8 cellular contexts compared by ENCODE assay signal in genomic region chr10:119079572-119080520, GRCh38. TPM values are rescaled to one million over a fixed set of nuclear protein-coding genes. Genes with fewer than 3 reads are reported as not detected.
A peak's percentile ranks its signal among the peaks of the same experiment; 100 is the strongest.
DNase-seq lines count a peak whose midpoint lies in the region; ATAC-seq lines count a peak whose summit lies in the region.

No MANE protein-coding gene starts in this region.

- H3K9ac ChIP-seq in endocrine pancreas (ENCODE audit: control insufficient read depth, insufficient read depth, low read length), result peak overlapping the region; percentile 99

- H3K36me3 ChIP-seq in endocrine pancreas (ENCODE audit: control insufficient read depth, insufficient read depth, low read length) (no peaks in the 10 kb centered on the region), mesodermal cell (ENCODE audit: control insufficient read depth, insufficient read depth, low read length) (peaks cover 33% of the 10 kb centered on the region)

- H3K9me3 ChIP-seq in endocrine pancreas (ENCODE audit: control insufficient read depth, low read length), result no peaks in the 10 kb centered on the region
- no peaks in the 10 kb centered on the region for H3K9me3 ChIP-seq in mesodermal cell (ENCODE audit: control insufficient read depth, low read length)

- H3K27me3 ChIP-seq in endocrine pancreas (ENCODE audit: control insufficient read depth, insufficient read depth, low read length), result no peaks in the 10 kb centered on the region

- H3K4me1 ChIP-seq in endocrine pancreas (ENCODE audit: control insufficient read depth, insufficient read depth, low read length), result peaks cover 11% of the 10 kb centered on the region
- H3K4me1 ChIP-seq in mesodermal cell (ENCODE audit: control insufficient read depth, insufficient read depth, low read length, poor library complexity, severe bottlenecking), result no peaks in the 10 kb centered on the region

- WGBS in mesodermal cell (ENCODE audit: insufficient coverage in 2 of 2), 2 experiments, result 1% methylated on average over 35 to 41 of the region's 49 CpGs

- H3K4me3 ChIP-seq in endocrine pancreas (ENCODE audit: control insufficient read depth, insufficient read depth, low read length), result peak overlapping the region; percentile 94
- peak overlapping the region; percentile 97 for H3K4me3 ChIP-seq in mesodermal cell (ENCODE audit: extremely low read depth, insufficient read depth, low read length, poor library complexity, severe bottlenecking)

- peak; percentile 53 for DNase-seq in NK-92 treated with Interleukin-12 subunit alpha and Interleukin-12 subunit beta, amount 100 ng/mL, for 24 hours (lab: John Stamatoyannopoulos, UW)
- DNase-seq in NK-92 (lab: John Stamatoyannopoulos, UW; ENCODE audit: unreplicated experiment) (no peak), NCI-H1048 (lab: John Stamatoyannopoulos, UW) (peak; percentile 52)
- DNase-seq in activated CD8-positive, alpha-beta memory T cell treated with anti-CD3 and anti-CD28 coated beads for 1 hour (ENCODE audit: extremely low read depth in 1 of 2, low read depth in 1 of 2), result peak; percentile 11 to 50
- DNase-seq in stimulated activated CD8-positive, alpha-beta memory T cell treated with anti-CD3 and anti-CD28 coated beads, Interleukin-15, amount 100 ng/mL, for 48 hours (ENCODE audit: low read depth in 2 of 2), result peak; percentile 66

- ATAC-seq in HG02610 (IDR thresholded peaks at IDR 0.05; ENCODE audit: unreplicated experiment), result peak; percentile 63

- peak overlapping the region; percentile 99 for H3K27ac ChIP-seq in mesodermal cell (ENCODE audit: low read depth, low read length, severe bottlenecking)

RNA-seq across cellular contexts. Expression of gene EIF3A, which starts 0.8 kb away (rescaled TPM):
- 130 TPM for polyA plus RNA-seq in mesodermal cell (2013, experiment 1 of 2)
- 144 TPM for polyA plus RNA-seq in mesodermal cell (2013, experiment 2 of 2)

RNA-seq across cellular contexts. Expression of gene DENND10, which starts 24.1 kb away (rescaled TPM):
- polyA plus RNA-seq in mesodermal cell (2013, experiment 1 of 2), result 58.5 TPM
- 59.8 TPM for polyA plus RNA-seq in mesodermal cell (2013, experiment 2 of 2)

RNA-seq across cellular contexts. Expression of gene NANOS1, which starts 50.3 kb away (rescaled TPM):
- polyA plus RNA-seq in mesodermal cell (2013, experiment 1 of 2), result 3.1 TPM
- 3.9 TPM for polyA plus RNA-seq in mesodermal cell (2013, experiment 2 of 2)
